ENCODE assay signal across 10 cellular contexts in genomic region chr19:18834644-18834984, GRCh38. TPM values are rescaled to one million over a fixed set of nuclear protein-coding genes. Genes with fewer than 3 reads are reported as not detected.
DNase-seq lines count a peak whose midpoint lies in the region; ATAC-seq and TF ChIP-seq lines count a peak whose summit lies in the region.
"Had no signal": no experiment of that assay in that cellular context is flagged by ENCODE, and none has a peak within 500 bp of the region (broad histone marks: within the 10 kb centered on the region; RNA-seq: fewer than 3 reads in every experiment).

No MANE protein-coding gene starts in this region.

- H3F3A ChIP-seq in MM.1S (ENCODE audit: insufficient read depth, low read length): peaks cover 15% of the 10 kb centered on the region

- H2AK5ac ChIP-seq in mesendoderm (ENCODE audit: low read length): no peak overlapping the region

- intact Hi-C loops in CD4-positive, alpha-beta T cell (cut with DNase I, micrococcal nuclease): loop anchor here in 1 of 2 experiments (5.0 kb wide), 6 partner anchors 83 to 632 kb away; partner anchors contain the start of genes COPE, DDX49, ELL and KLHL26
- intact Hi-C loops in dendritic cell treated with granulocyte-macrophage colony-stimulating factor and Interleukin-4, amounts not matched to agents 40 ng/mL and 50 ng/mL, for 4 days (cut with micrococcal nuclease): no loop called here
- intact Hi-C loops in vagina (cut with DNase I): no loop called here

- no peak for ATAC-seq in CD4-positive, alpha-beta T cell (ENCODE audit: poor library complexity)
- ATAC-seq in GM19023 (IDR thresholded peaks at IDR 0.05; ENCODE audit: unreplicated experiment): no peak
- ATAC-seq: left cardiac atrium had no signal

- POLR2A ChIA-PET in CD4-positive, alpha-beta T cell (lab: Charles Lee): interaction anchor here (1.4 kb wide), 1 partner anchor 9 kb away, joined by 3 read pairs; no protein-coding TSS in a partner anchor

- H3K79me1 ChIP-seq in mesendoderm (ENCODE audit: low read length): peaks cover 29% of the 10 kb centered on the region

- no peaks in the 10 kb centered on the region for H3K27me3 ChIP-seq in CD4-positive, alpha-beta T cell (ENCODE audit: control insufficient read depth, insufficient read depth, low read length)
- H3K27me3 ChIP-seq in MM.1S (replicated peaks; ENCODE audit: insufficient read depth, low read length): no peaks in the 10 kb centered on the region
- H3K27me3 ChIP-seq in mesendoderm (ENCODE audit: insufficient read depth, low read length, poor library complexity): no peaks in the 10 kb centered on the region
- H3K27me3 ChIP-seq in vagina: no peaks in the 10 kb centered on the region
- H3K27me3 ChIP-seq in effector memory CD4-positive, alpha-beta T cell (replicated peaks; ENCODE audit: control insufficient read depth, insufficient read depth, low read length, poor library complexity, severe bottlenecking): no peaks in the 10 kb centered on the region

- H3K4me1 ChIP-seq in MM.1S (ENCODE audit: low read length): peaks cover 32% of the 10 kb centered on the region
- peaks cover 4% of the 10 kb centered on the region for H3K4me1 ChIP-seq in mesendoderm (ENCODE audit: control insufficient read depth, low read depth, low read length)
- H3K4me1 ChIP-seq in vagina: peaks cover 69% of the 10 kb centered on the region
- H3K4me1 ChIP-seq in effector memory CD4-positive, alpha-beta T cell (ENCODE audit: control insufficient read depth, insufficient read depth, low read length, poor library complexity, severe bottlenecking): peaks cover 47% of the 10 kb centered on the region

- H3K79me2 ChIP-seq in MM.1S (ENCODE audit: low read length) (peaks cover 80% of the 10 kb centered on the region), mesendoderm (ENCODE audit: control insufficient read depth, insufficient read depth, low read length) (peaks cover 68% of the 10 kb centered on the region)

- DNase-seq in CD4-positive, alpha-beta T cell: no peak
- no peak for DNase-seq in MM.1S
- DNase-seq in mesendoderm: no peak
- DNase-seq in vagina (ENCODE audit: extremely low spot score in 2 of 2): no peak
- DNase-seq in effector memory CD4-positive, alpha-beta T cell: no peak
- DNase-seq: left cardiac atrium, NCI-H2081 treated with DMSO at 0.1 percent for 48 hours had no signal

- no peak overlapping the region for H3K18ac ChIP-seq in mesendoderm (ENCODE audit: low read length)

- H3K36me3 Mint-ChIP-seq in CD4-positive, alpha-beta T cell (ENCODE audit: low read depth): peaks cover 59% of the 10 kb centered on the region
- peaks cover 74% of the 10 kb centered on the region for H3K36me3 Mint-ChIP-seq in dendritic cell treated with granulocyte-macrophage colony-stimulating factor and Interleukin-4, amounts not matched to agents 40 ng/mL and 50 ng/mL, for 4 days (ENCODE audit: low read depth)
- H3K36me3 Mint-ChIP-seq in nephron (ENCODE audit: low read depth): peaks cover 35% of the 10 kb centered on the region

- peaks cover 64% of the 10 kb centered on the region for H3K4me1 Mint-ChIP-seq in CD4-positive, alpha-beta T cell (ENCODE audit: low read depth)
- peaks cover 67% of the 10 kb centered on the region for H3K4me1 Mint-ChIP-seq in dendritic cell treated with granulocyte-macrophage colony-stimulating factor and Interleukin-4, amounts not matched to agents 40 ng/mL and 50 ng/mL, for 4 days (ENCODE audit: low read depth)
- H3K4me1 Mint-ChIP-seq in nephron: peaks cover 41% of the 10 kb centered on the region

- H2BK120ac ChIP-seq in mesendoderm (ENCODE audit: low read depth, low read length): no peak overlapping the region

- no peak overlapping the region for H3K27ac ChIP-seq in CD4-positive, alpha-beta T cell (ENCODE audit: low read depth, low read length)
- no peak overlapping the region for H3K27ac ChIP-seq in MM.1S (ENCODE audit: low read length)
- no peak overlapping the region for H3K27ac ChIP-seq in mesendoderm (ENCODE audit: low read depth, low read length)
- no peak overlapping the region for H3K27ac ChIP-seq in vagina
- H3K27ac ChIP-seq in effector memory CD4-positive, alpha-beta T cell (ENCODE audit: insufficient read depth, low read length, poor library complexity, severe bottlenecking): no peak overlapping the region

- H3K4me2 ChIP-seq in MM.1S (ENCODE audit: low read depth, low read length): peak overlapping the region; percentile 100
- H3K4me2 ChIP-seq in mesendoderm (ENCODE audit: low read length): no peak overlapping the region

- no peak overlapping the region for H4K5ac ChIP-seq in mesendoderm (ENCODE audit: low read length)

- no peaks in the 10 kb centered on the region for H3K9me3 ChIP-seq in CD4-positive, alpha-beta T cell (ENCODE audit: control insufficient read depth, low read length)
- H3K9me3 ChIP-seq in MM.1S (replicated peaks; ENCODE audit: insufficient read depth, low read length) (no peaks in the 10 kb centered on the region), vagina (no peaks in the 10 kb centered on the region)
- no peaks in the 10 kb centered on the region for H3K9me3 ChIP-seq in effector memory CD4-positive, alpha-beta T cell (ENCODE audit: control insufficient read depth, low read length)

- H2AFZ ChIP-seq in MM.1S (ENCODE audit: low read length): no peak overlapping the region

- H3K4me3 Mint-ChIP-seq in CD4-positive, alpha-beta T cell: peak overlapping the region; percentile 89
- H3K4me3 Mint-ChIP-seq in dendritic cell treated with granulocyte-macrophage colony-stimulating factor and Interleukin-4, amounts not matched to agents 40 ng/mL and 50 ng/mL, for 4 days: peak overlapping the region; percentile 95
- peak overlapping the region; percentile 98 to 99 (median 99) for H3K4me3 Mint-ChIP-seq in nephron

- no peaks in the 10 kb centered on the region for H3K9me3 Mint-ChIP-seq in CD4-positive, alpha-beta T cell
- H3K9me3 Mint-ChIP-seq in dendritic cell treated with granulocyte-macrophage colony-stimulating factor and Interleukin-4, amounts not matched to agents 40 ng/mL and 50 ng/mL, for 4 days: no peaks in the 10 kb centered on the region
- no peaks in the 10 kb centered on the region for H3K9me3 Mint-ChIP-seq in nephron

- TF ChIP-seq CTCF in CD4-positive, alpha-beta T cell (IDR thresholded peaks at IDR 0.05): no peak
- TF ChIP-seq CTCF in MM.1S (IDR thresholded peaks at IDR 0.05; ENCODE audit: low read length) (no peak), nephron (IDR thresholded peaks at IDR 0.05; ENCODE audit: unreplicated experiment in 3 of 3) (no peak), vagina (IDR thresholded peaks at IDR 0.05) (no peak)

- H4K20me1 ChIP-seq in MM.1S (ENCODE audit: insufficient read depth, low read length): peaks cover 67% of the 10 kb centered on the region

- H3K27me3 Mint-ChIP-seq in CD4-positive, alpha-beta T cell: no peaks in the 10 kb centered on the region
- H3K27me3 Mint-ChIP-seq in dendritic cell treated with granulocyte-macrophage colony-stimulating factor and Interleukin-4, amounts not matched to agents 40 ng/mL and 50 ng/mL, for 4 days: peaks cover 2% of the 10 kb centered on the region
- no peaks in the 10 kb centered on the region for H3K27me3 Mint-ChIP-seq in nephron (ENCODE audit: low read depth)

- H3K4ac ChIP-seq in mesendoderm (ENCODE audit: low read depth, low read length): no peak overlapping the region

- H2BK15ac ChIP-seq in mesendoderm (replicated peaks; ENCODE audit: low read depth): no peak overlapping the region

- no peak overlapping the region for H3K56ac ChIP-seq in mesendoderm (ENCODE audit: low read length)

- peak overlapping the region; percentile 88 for H3K27ac Mint-ChIP-seq in CD4-positive, alpha-beta T cell
- no peak overlapping the region for H3K27ac Mint-ChIP-seq in dendritic cell treated with granulocyte-macrophage colony-stimulating factor and Interleukin-4, amounts not matched to agents 40 ng/mL and 50 ng/mL, for 4 days
- peak overlapping the region in 1 of 3 experiments; percentile 4 for H3K27ac Mint-ChIP-seq in nephron

- peaks cover 14% of the 10 kb centered on the region for H3K36me3 ChIP-seq in MM.1S (replicated peaks; ENCODE audit: insufficient read depth, low read length)
- H3K36me3 ChIP-seq in mesendoderm (ENCODE audit: control insufficient read depth, insufficient read depth, low read length): no peaks in the 10 kb centered on the region
- no peaks in the 10 kb centered on the region for H3K36me3 ChIP-seq in vagina
- peaks cover 11% of the 10 kb centered on the region for H3K36me3 ChIP-seq in effector memory CD4-positive, alpha-beta T cell (ENCODE audit: control insufficient read depth, insufficient read depth, low read length)

- peak overlapping the region; percentile 75 for H3K4me3 ChIP-seq in MM.1S (ENCODE audit: low read length)
- H3K4me3 ChIP-seq in mesendoderm (ENCODE audit: low read length): no peak overlapping the region
- peak overlapping the region in 1 of 2 donors; percentile 89 for H3K4me3 ChIP-seq in vagina
- no peak overlapping the region for H3K4me3 ChIP-seq in effector memory CD4-positive, alpha-beta T cell (ENCODE audit: insufficient read depth, low read depth, low read length, poor library complexity, severe bottlenecking)

- no peaks in the 10 kb centered on the region for H3K9me2 ChIP-seq in MM.1S (replicated peaks; ENCODE audit: insufficient read depth, low read length)

- CTCF ChIA-PET in CD4-positive, alpha-beta T cell (lab: Charles Lee): interaction anchor here (1.1 kb wide), 1 partner anchor 10 kb away, joined by 3 read pairs; no protein-coding TSS in a partner anchor

- H3K23ac ChIP-seq in mesendoderm (ENCODE audit: low read length): no peak overlapping the region

- peak overlapping the region; percentile 84; the same call in 1 of the 2 replicates for H3K9ac ChIP-seq in MM.1S (ENCODE audit: low read length)
- no peak overlapping the region for H3K9ac ChIP-seq in mesendoderm (ENCODE audit: low read length)

- H4K8ac ChIP-seq in mesendoderm (ENCODE audit: low read depth, low read length): no peak overlapping the region

- no peak overlapping the region for H2BK5ac ChIP-seq in mesendoderm (ENCODE audit: low read length)

- WGBS in mesendoderm (ENCODE audit: extremely low coverage, insufficient coverage, low lambda C conversion rate): no CpG with 5 or more reads among the region's 4 CpGs

- TF ChIP-seq POLR2A in vagina (IDR thresholded peaks at IDR 0.05): no peak

RNA-seq across cellular contexts. Expression of gene UPF1, which starts 2.9 kb away (rescaled TPM):
- 100 to 1,000 TPM; 146 to 150 TPM for total RNA-seq in CD4-positive, alpha-beta T cell
- polyA plus RNA-seq in mesendoderm (2013, experiment 1 of 2): 26.9 TPM
- polyA plus RNA-seq in mesendoderm (2013, experiment 2 of 2): 25.8 TPM
- total RNA-seq in vagina: 77.8 TPM

RNA-seq across cellular contexts. Expression of gene COMP, which starts 43.5 kb away (rescaled TPM):
- not detected for total RNA-seq in CD4-positive, alpha-beta T cell
- polyA plus RNA-seq in mesendoderm (2013, experiment 1 of 2): 0.01 TPM
- polyA plus RNA-seq in mesendoderm (2013, experiment 2 of 2): 0.03 TPM
- total RNA-seq in vagina: 0.98 TPM
